Comparison of ENCODE assay signal across 19 cellular contexts in genomic region chr16:81496742-81497141, GRCh38. TPM values are rescaled to one million over a fixed set of nuclear protein-coding genes. Genes with fewer than 3 reads are reported as not detected.
A peak's percentile ranks its signal among the peaks of the same experiment; 100 is the strongest.
DNase-seq lines count a peak whose midpoint lies in the region; ATAC-seq, FAIRE-seq and TF ChIP-seq lines count a peak whose summit lies in the region.
"Had no signal": no experiment of that assay in that cellular context is flagged by ENCODE, and none has a peak within 500 bp of the region (broad histone marks: within the 10 kb centered on the region; RNA-seq: fewer than 3 reads in every experiment).

No MANE protein-coding gene starts in this region.

- no peak overlapping the region for H3K9ac ChIP-seq in kidney (ENCODE audit: low read length in 2 of 2)

- FAIRE-seq in kidney (lab: Jason Lieb, UNC) = no peak
- FAIRE-seq: GM12892, H1 had no signal

- H3K36me3 Mint-ChIP-seq in natural killer cell = no peaks in the 10 kb centered on the region
- no peaks in the 10 kb centered on the region for H3K36me3 Mint-ChIP-seq in natural killer cell treated with Interleukin-12 subunit alpha and Interleukin-12 subunit beta and Interleukin-15 and Interleukin-18, amount 100 ng/mL, for 72 hours

- intact Hi-C loops in natural killer cell (cut with micrococcal nuclease) = no loop called here
- intact Hi-C loops in kidney (cut with DNase I) = no loop called here

- H3K4me1 ChIP-seq in kidney (ENCODE audit: control insufficient read depth in 1 of 2, insufficient read depth in 1 of 2, low read depth in 1 of 2, low read length in 2 of 2) (peaks cover 49 to 56% of the 10 kb centered on the region in 2 donors), neutrophil (ENCODE audit: control insufficient read depth in 1 of 2, insufficient read depth in 1 of 2, low read depth in 1 of 2, low read length in 1 of 2) (peaks cover 79 to 89% of the 10 kb centered on the region in 2 experiments)

- H3K4me3 Mint-ChIP-seq in natural killer cell = no peak overlapping the region
- no peak overlapping the region for H3K4me3 Mint-ChIP-seq in natural killer cell treated with Interleukin-12 subunit alpha and Interleukin-12 subunit beta and Interleukin-15 and Interleukin-18, amount 100 ng/mL, for 72 hours

- DNase-seq in natural killer cell (no peak), kidney (peak; percentile 67), SK-N-DZ (ENCODE audit: low spot score) (no peak), NCI-H2196 (lab: John Stamatoyannopoulos, UW; ENCODE audit: unreplicated experiment) (no peak), NCI-H524 treated with DMSO at 0.1 percent for 48 hours (lab: John Stamatoyannopoulos, UW) (no peak)
- DNase-seq in natural killer cell treated with Interleukin-12 subunit alpha and Interleukin-12 subunit beta and Interleukin-15 and Interleukin-18, amount 100 ng/mL, for 72 hours (ENCODE audit: low spot score) = no peak
- DNase-seq: 8988T, COR-L47, GF-D8, NCI-H1092, NCI-H1694, NCI-H226, NCI-H526 treated with DMSO at 0.1 percent for 48 hours, OCI-M1 had no signal

- H3K27ac ChIP-seq in kidney (ENCODE audit: low read depth in 2 of 2, low read length in 2 of 2) (no peak overlapping the region), neutrophil (peak overlapping the region; percentile 84)
- H3K27ac ChIP-seq: C4-2B had no signal

- H3K27me3 ChIP-seq in neutrophil = no peaks in the 10 kb centered on the region

- TF ChIP-seq CTCF in natural killer cell (IDR thresholded peaks at IDR 0.05) (no peak), kidney (IDR thresholded peaks at IDR 0.05; ENCODE audit: borderline replicate concordance, extremely low read depth, insufficient read depth) (no peak), neutrophil (IDR thresholded peaks at IDR 0.05) (no peak)

- H3K36me3 ChIP-seq in kidney (ENCODE audit: control insufficient read depth in 1 of 2, insufficient read depth in 2 of 2, low read length in 2 of 2) (no peaks in the 10 kb centered on the region), neutrophil (no peaks in the 10 kb centered on the region)

- ATAC-seq in natural killer cell = no peak
- no peak for ATAC-seq in natural killer cell treated with Interleukin-12 subunit alpha and Interleukin-12 subunit beta and Interleukin-15 and Interleukin-18, amount 100 ng/mL, for 72 hours
- no peak for ATAC-seq in HG02852 (IDR thresholded peaks at IDR 0.05; ENCODE audit: unreplicated experiment)

- no peaks in the 10 kb centered on the region for H3K9me3 Mint-ChIP-seq in natural killer cell
- H3K9me3 Mint-ChIP-seq in natural killer cell treated with Interleukin-12 subunit alpha and Interleukin-12 subunit beta and Interleukin-15 and Interleukin-18, amount 100 ng/mL, for 72 hours = no peaks in the 10 kb centered on the region

- H3K9me3 ChIP-seq in kidney (ENCODE audit: control insufficient read depth in 1 of 2, low read length in 2 of 2) (no peaks in the 10 kb centered on the region), neutrophil (no peaks in the 10 kb centered on the region)

- H3K4me3 ChIP-seq in kidney (ENCODE audit: low read length in 2 of 2) (no peak overlapping the region), neutrophil (ENCODE audit: low read depth in 1 of 2, low read length in 1 of 2) (no peak overlapping the region)

- no peaks in the 10 kb centered on the region for H3K27me3 Mint-ChIP-seq in natural killer cell (ENCODE audit: low read depth in 2 of 2)
- no peaks in the 10 kb centered on the region for H3K27me3 Mint-ChIP-seq in natural killer cell treated with Interleukin-12 subunit alpha and Interleukin-12 subunit beta and Interleukin-15 and Interleukin-18, amount 100 ng/mL, for 72 hours

- peak overlapping the region; percentile 78 to 79 for H3K27ac Mint-ChIP-seq in natural killer cell
- peak overlapping the region in 1 of 2 donors; percentile 79 for H3K27ac Mint-ChIP-seq in natural killer cell treated with Interleukin-12 subunit alpha and Interleukin-12 subunit beta and Interleukin-15 and Interleukin-18, amount 100 ng/mL, for 72 hours

- peaks cover 62 to 80% of the 10 kb centered on the region in 2 donors for H3K4me1 Mint-ChIP-seq in natural killer cell
- H3K4me1 Mint-ChIP-seq in natural killer cell treated with Interleukin-12 subunit alpha and Interleukin-12 subunit beta and Interleukin-15 and Interleukin-18, amount 100 ng/mL, for 72 hours (ENCODE audit: low read depth in 2 of 2) = peaks cover 41 to 43% of the 10 kb centered on the region in 2 donors

RNA-seq across cellular contexts. Expression of gene CMIP, which starts 52.1 kb away (rescaled TPM):
- total RNA-seq in natural killer cell (100 to 1,000 TPM in 1 of 3 donors, 10 to 100 TPM in 2; 88.2 to 115 (median 91.5) TPM), kidney (65.7 TPM)
- total RNA-seq in natural killer cell treated with Interleukin-12 subunit alpha and Interleukin-12 subunit beta and Interleukin-15 and Interleukin-18, amount 100 ng/mL, for 72 hours = 10 to 100 TPM; 48.0 to 57.6 TPM
- 16.6 TPM for polyA plus RNA-seq in kidney (ENCODE audit: insufficient read depth, low read depth, low replicate concordance)
- polyA plus RNA-seq in SK-N-DZ (2014; cell fraction: cytosol; rRNA removed) = 7.1 and 11.8 TPM in 2 replicates
- 4.8 and 16.4 TPM in 2 replicates for polyA plus RNA-seq in SK-N-DZ (2014; cell fraction: nucleus; rRNA removed)
